15 cellular contexts compared by ENCODE assay signal in genomic region chr21:34008618-34009017, GRCh38.
A peak's percentile ranks its signal among the peaks of the same experiment; 100 is the strongest.
DNase-seq lines count a peak whose midpoint lies in the region; TF ChIP-seq lines count a peak whose summit lies in the region.
"Had no signal": no experiment of that assay in that cellular context is flagged by ENCODE, and none has a peak within 500 bp of the region (broad histone marks: within the 10 kb centered on the region; RNA-seq: fewer than 3 reads in every experiment).

No MANE protein-coding gene starts in this region.

- H3K4me3 Mint-ChIP-seq in activated naive CD4-positive, alpha-beta T cell treated with anti-CD3 and anti-CD28 coated beads, Interleukin-2, amount 10 ng/mL, durations not matched to agents 7 days and 5 days: no peak overlapping the region

- in situ Hi-C loops in GM13977 (cut with MboI; ENCODE audit: low pct_unique_long_range_greater_than_20kb, low sequenced_read_pairs, unreplicated experiment): no loop called here

- peaks cover 16% of the 10 kb centered on the region for H3K36me3 Mint-ChIP-seq in activated naive CD4-positive, alpha-beta T cell treated with anti-CD3 and anti-CD28 coated beads, Interleukin-2, amount 10 ng/mL, durations not matched to agents 7 days and 5 days

- H3K9me2 ChIP-seq in hepatocyte (replicated peaks; ENCODE audit: insufficient read depth): no peaks in the 10 kb centered on the region

- H3K4me2 ChIP-seq in hepatocyte: no peak overlapping the region
- H3K4me2 ChIP-seq: BLaER1 had no signal

- H3K27me3 Mint-ChIP-seq in activated naive CD4-positive, alpha-beta T cell treated with anti-CD3 and anti-CD28 coated beads, Interleukin-2, amount 10 ng/mL, durations not matched to agents 7 days and 5 days: no peaks in the 10 kb centered on the region

- H3K9me3 ChIP-seq in hepatocyte (ENCODE audit: low read depth): no peaks in the 10 kb centered on the region
- H3K9me3 ChIP-seq: thyroid gland had no signal

- peak; percentile 37 for DNase-seq in Daoy (ENCODE audit: low read depth)
- DNase-seq in HT1080 (ENCODE audit: low read depth): peak; percentile 31
- DNase-seq in activated naive CD4-positive, alpha-beta T cell treated with anti-CD3 and anti-CD28 coated beads, Interleukin-2, amount 10 ng/mL, durations not matched to agents 7 days and 5 days: peak; percentile 28
- DNase-seq in stimulated activated CD4-positive, alpha-beta T cell treated with anti-CD3 and anti-CD28 coated beads, Interleukin-2, amount 100 ng/mL, for 48 hours: peak; percentile 55 to 60
- DNase-seq in hepatocyte (ENCODE audit: low spot score): no peak
- DNase-seq in NCI-H2107 treated with DMSO at 0.1 percent for 48 hours (lab: John Stamatoyannopoulos, UW; ENCODE audit: unreplicated experiment): no peak
- no peak for DNase-seq in GM13977 (ENCODE audit: low spot score)
- DNase-seq: activated gamma-delta T cell; effector CD4-positive, alpha-beta T cell; mammary epithelial cell; NCI-H1105; right cardiac atrium; thyroid gland had no signal

- no peak overlapping the region for H3K27ac ChIP-seq in hepatocyte
- H3K27ac ChIP-seq: BLaER1, SJSA1, thyroid gland had no signal

- CTCF ChIA-PET in activated naive CD4-positive, alpha-beta T cell treated with anti-CD3 and anti-CD28 coated beads, Interleukin-2, amount 10 ng/mL, durations not matched to agents 7 days and 5 days (lab: Charles Lee): no interaction called here

- peaks cover 40% of the 10 kb centered on the region for H3K9me3 Mint-ChIP-seq in activated naive CD4-positive, alpha-beta T cell treated with anti-CD3 and anti-CD28 coated beads, Interleukin-2, amount 10 ng/mL, durations not matched to agents 7 days and 5 days

- H3K27ac Mint-ChIP-seq in activated naive CD4-positive, alpha-beta T cell treated with anti-CD3 and anti-CD28 coated beads, Interleukin-2, amount 10 ng/mL, durations not matched to agents 7 days and 5 days: no peak overlapping the region

- H3K27me3 ChIP-seq in hepatocyte: no peaks in the 10 kb centered on the region
- H3K27me3 ChIP-seq: BLaER1, SJSA1, thyroid gland had no signal

- no peaks in the 10 kb centered on the region for H3K36me3 ChIP-seq in hepatocyte (replicated peaks; ENCODE audit: insufficient read depth, low read depth)
- H3K36me3 ChIP-seq: BLaER1, SJSA1, thyroid gland had no signal

- H3K4me1 Mint-ChIP-seq in activated naive CD4-positive, alpha-beta T cell treated with anti-CD3 and anti-CD28 coated beads, Interleukin-2, amount 10 ng/mL, durations not matched to agents 7 days and 5 days: peaks cover 8% of the 10 kb centered on the region

- H2AFZ ChIP-seq in hepatocyte: no peak overlapping the region

- TF ChIP-seq CTCF in hepatocyte (IDR thresholded peaks at IDR 0.05; ENCODE audit: poor library complexity) (no peak), GM13977 (IDR thresholded peaks at IDR 0.05; ENCODE audit: extremely low read depth, insufficient read depth, missing control alignments) (no peak)

- no peak overlapping the region for H3K4me3 ChIP-seq in hepatocyte
- H3K4me3 ChIP-seq: BLaER1, SJSA1, thyroid gland had no signal

- H3K79me2 ChIP-seq in hepatocyte: no peaks in the 10 kb centered on the region

- WGBS in hepatocyte (ENCODE audit: low lambda C conversion rate, missing lambda C conversion rate): 80% methylated on average over 5 of the region's 5 CpGs

- H4K20me1 ChIP-seq in hepatocyte (ENCODE audit: insufficient read depth, poor library complexity, severe bottlenecking): no peaks in the 10 kb centered on the region
- H4K20me1 ChIP-seq: BLaER1 had no signal

- H3K4me1 ChIP-seq in hepatocyte (ENCODE audit: insufficient read depth): no peaks in the 10 kb centered on the region
- H3K4me1 ChIP-seq: BLaER1, SJSA1, thyroid gland had no signal

Comparison
In these comparisons a context has a peak if more than half of its experiments do, and no peak if none do; other contexts are left out.
1. DNase-seq: peak in Daoy (single experiment), HT1080 (single experiment), activated naive CD4-positive, alpha-beta T cell treated with anti-CD3 and anti-CD28 coated beads, Interleukin-2, amount 10 ng/mL, durations not matched to agents 7 days and 5 days (single experiment) and stimulated activated CD4-positive, alpha-beta T cell treated with anti-CD3 and anti-CD28 coated beads, Interleukin-2, amount 100 ng/mL, for 48 hours (2 of 2); none in hepatocyte (single experiment), NCI-H2107 treated with DMSO at 0.1 percent for 48 hours (single experiment) and GM13977 (single experiment).